In genomic region chr6:125232466-125232865, GRCh38 we compare ENCODE assay signal across 27 cellular contexts.
DNase-seq lines count a peak whose midpoint lies in the region; ATAC-seq and TF ChIP-seq lines count a peak whose summit lies in the region.
"Had no signal": no experiment of that assay in that cellular context is flagged by ENCODE, and none has a peak within 500 bp of the region (broad histone marks: within the 10 kb centered on the region; RNA-seq: fewer than 3 reads in every experiment).

No MANE protein-coding gene starts in this region.

- H3K79me2 ChIP-seq in fibroblast of lung (ENCODE audit: control insufficient read depth, insufficient read depth, low read length) = no peaks in the 10 kb centered on the region
- no peaks in the 10 kb centered on the region for H3K79me2 ChIP-seq in trophoblast cell (ENCODE audit: control insufficient read depth, insufficient read depth, low read length, poor library complexity)
- H3K79me2 ChIP-seq in H9 (ENCODE audit: insufficient read depth, low read length) = no peaks in the 10 kb centered on the region

- H4K5ac ChIP-seq in H9 (ENCODE audit: insufficient read length, low read depth, low read length) = no peak overlapping the region

- H3T11ph ChIP-seq in H9 (ENCODE audit: low read length) = no peak overlapping the region

- CTCF ChIA-PET in BJ (lab: Yijun Ruan, JAX) = no interaction called here

- H2BK5ac ChIP-seq in trophoblast cell (ENCODE audit: low read depth, low read length, poor library complexity) (no peak overlapping the region), H9 (ENCODE audit: insufficient read length, low read length) (no peak overlapping the region)

- ATAC-seq in GM21390 (IDR thresholded peaks at IDR 0.05; ENCODE audit: unreplicated experiment) = no peak
- no peak for ATAC-seq in GM21423 (IDR thresholded peaks at IDR 0.05; ENCODE audit: unreplicated experiment)
- ATAC-seq: CD8-positive, alpha-beta T cell; left ventricle myocardium superior had no signal

- peaks cover 8 to 14% of the 10 kb centered on the region in 2 experiments; a peak in 3 of 4 replicates for H3K4me1 Mint-ChIP-seq in H9

- no peaks in the 10 kb centered on the region for H3K36me3 ChIP-seq in BJ (ENCODE audit: control insufficient read depth, insufficient read depth, low read length)
- no peaks in the 10 kb centered on the region for H3K36me3 ChIP-seq in SK-N-MC (ENCODE audit: insufficient read depth, low read length)
- H3K36me3 ChIP-seq in fibroblast of lung (ENCODE audit: control insufficient read depth, insufficient read depth, low read length) = no peaks in the 10 kb centered on the region
- H3K36me3 ChIP-seq in trophoblast cell (ENCODE audit: control insufficient read depth in 1 of 2, insufficient read depth in 2 of 2, low read length in 2 of 2) = no peaks in the 10 kb centered on the region
- H3K36me3 ChIP-seq: cardiac muscle cell, right atrium auricular region, WERI-Rb-1 had no signal

- H3K36me3 Mint-ChIP-seq in H9 (ENCODE audit: insufficient read depth in 1 of 3, low read depth in 3 of 3) = no peaks in the 10 kb centered on the region
- H3K36me3 Mint-ChIP-seq: CD8-positive, alpha-beta T cell had no signal

- POLR2A ChIA-PET in BJ (lab: Charles Lee) = no interaction called here

- H3K4me1 ChIP-seq in fibroblast of lung (ENCODE audit: control insufficient read depth, extremely low read depth, insufficient read depth, low read length) (peaks cover 6% of the 10 kb centered on the region), trophoblast cell (ENCODE audit: control insufficient read depth in 1 of 2, insufficient read depth in 2 of 2, low read length in 2 of 2) (peaks cover 0 to 2% of the 10 kb centered on the region in 2 experiments), H9 (ENCODE audit: insufficient read depth, low read length) (no peaks in the 10 kb centered on the region)

- H4K91ac ChIP-seq in trophoblast cell (ENCODE audit: low read depth, low read length) (no peak overlapping the region), H9 (ENCODE audit: insufficient read length, low read depth, low read length) (no peak overlapping the region)

- H3K9me3 ChIP-seq in SK-N-MC (ENCODE audit: low read depth, low read length) (no peaks in the 10 kb centered on the region), fibroblast of lung (ENCODE audit: control insufficient read depth, insufficient read depth, low read depth, low read length) (no peaks in the 10 kb centered on the region), trophoblast cell (ENCODE audit: insufficient read depth, low read depth, low read length) (no peaks in the 10 kb centered on the region), H9 (ENCODE audit: control insufficient read depth, low read depth, low read length) (no peaks in the 10 kb centered on the region)
- H3K9me3 ChIP-seq: right atrium auricular region, SK-N-SH had no signal

- no peak for TF ChIP-seq CTCF in BJ (IDR thresholded peaks at IDR 0.05; ENCODE audit: insufficient read depth, low read depth, low read length)
- no peak for TF ChIP-seq CTCF in fibroblast of lung (conservative IDR thresholded peaks at IDR 0.05 in 1 of 2, IDR thresholded peaks at IDR 0.05 in 1 of 2; ENCODE audit: low read depth in 1 of 2, low read length in 2 of 2)
- TF ChIP-seq CTCF in H9 (conservative IDR thresholded peaks at IDR 0.05) = no peak

- H2BK20ac ChIP-seq in H9 (ENCODE audit: low read depth, low read length, poor library complexity, severe bottlenecking) = no peak overlapping the region

- no peak overlapping the region for H2BK12ac ChIP-seq in trophoblast cell (ENCODE audit: low read length)
- H2BK12ac ChIP-seq in H9 (ENCODE audit: insufficient read length, low read depth, low read length) = no peak overlapping the region

- H3K4me2 ChIP-seq in fibroblast of lung (ENCODE audit: extremely low read depth, insufficient read depth, low read length) (no peak overlapping the region), trophoblast cell (ENCODE audit: low read length) (no peak overlapping the region), H9 (ENCODE audit: insufficient read depth, insufficient read length, low read length) (no peak overlapping the region)
- H3K4me2 ChIP-seq: SK-N-SH had no signal

- H3K14ac ChIP-seq in trophoblast cell (ENCODE audit: low read length) = no peak overlapping the region
- no peak overlapping the region for H3K14ac ChIP-seq in H9 (ENCODE audit: insufficient read depth, low read length)

- H2BK15ac ChIP-seq in H9 (ENCODE audit: low read depth, low read length) = no peak overlapping the region

- no peak overlapping the region for H3K23ac ChIP-seq in trophoblast cell (ENCODE audit: low read length)
- no peak overlapping the region for H3K23ac ChIP-seq in H9 (ENCODE audit: insufficient read length, low read depth, low read length)

- no peaks in the 10 kb centered on the region for H4K20me1 ChIP-seq in fibroblast of lung (ENCODE audit: control insufficient read depth, extremely low read depth, insufficient read depth, low read length)
- H4K20me1 ChIP-seq in H9 (ENCODE audit: control insufficient read depth, insufficient read depth, insufficient read length) = no peaks in the 10 kb centered on the region

- H3K9me3 Mint-ChIP-seq in H9 = no peaks in the 10 kb centered on the region
- H3K9me3 Mint-ChIP-seq: CD8-positive, alpha-beta T cell had no signal

- H3K4me3 ChIP-seq in BJ (ENCODE audit: low read depth, low read length) (no peak overlapping the region), SK-N-MC (peak overlapping the region; percentile 59), fibroblast of lung (replicated peaks in 1 of 4; ENCODE audit: control extremely low read depth in 1 of 4, insufficient read depth in 1 of 4, low read depth in 3 of 4, low read length in 4 of 4) (no peak overlapping the region), trophoblast cell (ENCODE audit: low read depth, low read length) (no peak overlapping the region)
- H3K4me3 ChIP-seq: cardiac muscle cell, dorsolateral prefrontal cortex, right atrium auricular region had no signal

- H3K27me3 Mint-ChIP-seq in H9 (ENCODE audit: low read depth) = no peaks in the 10 kb centered on the region

- H3K4me3 Mint-ChIP-seq in H9 = no peak overlapping the region
- H3K4me3 Mint-ChIP-seq: CD8-positive, alpha-beta T cell had no signal

- no peak overlapping the region for H4K12ac ChIP-seq in trophoblast cell (ENCODE audit: low read depth, low read length)

- no peak overlapping the region for H3K4ac ChIP-seq in trophoblast cell (ENCODE audit: low read depth, low read length)
- no peak overlapping the region for H3K4ac ChIP-seq in H9 (ENCODE audit: low read depth, low read length)

- H3K18ac ChIP-seq in trophoblast cell (ENCODE audit: low read length) (no peak overlapping the region), H9 (ENCODE audit: insufficient read length, low read depth, low read length) (no peak overlapping the region)

- no peak overlapping the region for H3K56ac ChIP-seq in H9 (ENCODE audit: insufficient read length, low read depth, low read length)

- no peak overlapping the region for H3K27ac Mint-ChIP-seq in H9
- H3K27ac Mint-ChIP-seq: CD8-positive, alpha-beta T cell had no signal

- peak overlapping the region; percentile 33 for H3K9ac ChIP-seq in SK-N-MC (ENCODE audit: insufficient read length)
- H3K9ac ChIP-seq in fibroblast of lung (ENCODE audit: insufficient read depth, low read length) = no peak overlapping the region
- no peak overlapping the region for H3K9ac ChIP-seq in trophoblast cell (ENCODE audit: low read length)
- H3K9ac ChIP-seq in H9 (ENCODE audit: extremely low read depth, insufficient read length, low read length) = no peak overlapping the region
- H3K9ac ChIP-seq: SK-N-SH had no signal

- no peaks in the 10 kb centered on the region for H3K27me3 ChIP-seq in BJ (ENCODE audit: control insufficient read depth, insufficient read depth, low read length)
- no peaks in the 10 kb centered on the region for H3K27me3 ChIP-seq in fibroblast of lung (ENCODE audit: control insufficient read depth, insufficient read depth, low read length)
- H3K27me3 ChIP-seq in trophoblast cell (ENCODE audit: insufficient read depth, low read length) = no peaks in the 10 kb centered on the region
- H3K27me3 ChIP-seq in H9 (ENCODE audit: insufficient read depth, low read length) = no peaks in the 10 kb centered on the region
- H3K27me3 ChIP-seq: cardiac muscle cell, dorsolateral prefrontal cortex, right atrium auricular region had no signal

- H3K79me1 ChIP-seq in trophoblast cell (ENCODE audit: low read length) (peaks cover 3% of the 10 kb centered on the region), H9 (ENCODE audit: insufficient read depth, low read depth, low read length, poor library complexity, severe bottlenecking) (no peaks in the 10 kb centered on the region)

- H2AFZ ChIP-seq in fibroblast of lung (ENCODE audit: low read length) = no peak overlapping the region
- H2AFZ ChIP-seq in trophoblast cell (ENCODE audit: insufficient read depth, low read length, poor library complexity) = no peak overlapping the region
- H2AFZ ChIP-seq in H9 (ENCODE audit: low read length) = no peak overlapping the region

- no peaks in the 10 kb centered on the region for H3K23me2 ChIP-seq in H9 (ENCODE audit: insufficient read length, low read depth, low read length, poor library complexity, severe bottlenecking)

- H3K27ac ChIP-seq in SK-N-MC (peak overlapping the region; percentile 93), fibroblast of lung (ENCODE audit: insufficient read depth, low read length) (no peak overlapping the region), trophoblast cell (ENCODE audit: low read depth, low read length) (no peak overlapping the region), H9 (ENCODE audit: insufficient read length, low read depth, low read length) (no peak overlapping the region)
- H3K27ac ChIP-seq: cardiac muscle cell, dorsolateral prefrontal cortex, right atrium auricular region, WERI-Rb-1 had no signal

- H2BK120ac ChIP-seq in trophoblast cell (ENCODE audit: insufficient read depth, low read length, poor library complexity) (no peak overlapping the region), H9 (ENCODE audit: low read depth, low read length, poor library complexity, severe bottlenecking) (no peak overlapping the region)

- DNase-seq in BJ (ENCODE audit: low read depth) (peak; percentile 40), SK-N-MC (ENCODE audit: low read depth, low spot score) (no peak), fibroblast of lung (ENCODE audit: low read depth in 2 of 2) (peak; percentile 9 to 66), trophoblast cell (peak; percentile 19 to 91), H9 (no peak), NCI-H2029 (lab: John Stamatoyannopoulos, UW) (no peak)
- DNase-seq: activated CD4-positive, alpha-beta T cell treated with anti-CD3 and anti-CD28 coated beads, Interleukin-2, amount 50 U/mL, for 4 hours; activated CD8-positive, alpha-beta memory T cell treated with anti-CD3 and anti-CD28 coated beads, Interleukin-2, amount 50 U/mL, for 48 hours; activated effector memory CD4-positive, alpha-beta T cell treated with anti-CD3 and anti-CD28 coated beads, Interleukin-2, amount 50 U/mL, for 16 hours; amniotic stem cell; CD8-positive, alpha-beta T cell; DMS79; dorsolateral prefrontal cortex; erythroblast; Kasumi-1; left ventricle myocardium superior; NCI-H1092 treated with DMSO at 0.1 percent for 48 hours; NCI-H2081 treated with DMSO at 0.1 percent for 48 hours; NCI-H446; nucleus accumbens; SK-N-SH; stimulated activated CD4-positive, alpha-beta T cell treated with anti-CD3 and anti-CD28 coated beads, Interleukin-15, amount 100 ng/mL, for 24 hours; WERI-Rb-1 had no signal

- H2AK5ac ChIP-seq in trophoblast cell (ENCODE audit: low read length) = no peak overlapping the region
- no peak overlapping the region for H2AK5ac ChIP-seq in H9 (ENCODE audit: insufficient read length, low read length)

- H4K8ac ChIP-seq in trophoblast cell (ENCODE audit: low read depth, low read length) (no peak overlapping the region), H9 (replicated peaks; ENCODE audit: insufficient read length, low read depth, low read length) (no peak overlapping the region)

- WGBS in trophoblast cell (ENCODE audit: extremely low coverage, insufficient coverage, insufficient read length) = no CpG with 5 or more reads among the region's 1 CpG
- WGBS in H9 (ENCODE audit: extremely low coverage, insufficient read length, low lambda C conversion rate) = no CpG with 5 or more reads among the region's 1 CpG

Comparison
In these comparisons a context has a peak if more than half of its experiments do, and no peak if none do; other contexts are left out.
1. DNase-seq: peak in BJ (single experiment), fibroblast of lung (2 of 2) and trophoblast cell (2 of 2); none in SK-N-MC (single experiment), H9 (single experiment) and NCI-H2029 (single experiment).